In the genomic region with DNA sequence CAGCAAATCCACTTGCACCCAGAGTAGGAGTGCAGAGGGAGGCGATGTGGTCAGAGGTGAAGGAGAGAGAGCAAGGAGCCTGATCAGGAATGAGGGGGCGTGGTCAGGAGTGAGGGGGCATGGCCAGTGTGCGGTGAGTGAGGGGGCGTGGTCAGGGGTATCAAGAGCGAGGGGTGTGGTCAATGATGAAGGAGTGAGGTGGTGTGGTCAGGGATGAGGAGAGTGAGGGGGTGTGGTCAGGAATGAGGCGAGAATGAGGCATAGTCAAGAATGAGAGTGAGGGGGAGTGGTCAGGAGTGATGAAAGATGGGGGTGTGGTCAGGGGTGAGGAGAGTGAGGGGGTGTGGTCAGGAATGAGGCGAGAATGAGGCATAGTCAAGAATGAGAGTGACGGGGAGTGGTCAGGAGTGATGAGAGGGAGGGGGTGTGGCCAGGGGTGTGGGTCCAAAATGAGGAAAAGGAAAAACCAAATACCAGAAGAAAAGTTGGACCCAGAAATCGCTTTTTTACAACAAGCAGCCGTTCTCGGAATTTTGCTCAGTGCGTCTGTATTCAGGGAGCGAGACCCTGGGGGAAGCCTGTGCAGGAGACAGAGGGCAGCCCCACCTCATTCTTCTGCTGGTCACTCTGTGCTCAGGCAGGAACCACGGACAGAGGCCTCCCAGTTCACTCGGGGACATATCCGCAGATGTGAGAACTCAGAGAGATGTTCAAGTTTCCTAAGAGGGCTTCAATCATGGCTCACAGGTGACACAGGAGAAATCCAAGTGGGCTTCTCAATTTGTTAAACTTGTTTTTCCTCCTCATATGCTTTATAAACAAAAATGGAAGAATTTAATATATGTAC, we compare ENCODE assay signal across 8 cellular contexts. TPM values are rescaled to one million over a fixed set of nuclear protein-coding genes. Genes with fewer than 3 reads are reported as not detected.
DNase-seq lines count a peak whose midpoint lies in the region; ATAC-seq and TF ChIP-seq lines count a peak whose summit lies in the region.
"Had no signal": no experiment of that assay in that cellular context is flagged by ENCODE, and none has a peak within 500 bp of the region (broad histone marks: within the 10 kb centered on the region; RNA-seq: fewer than 3 reads in every experiment).

No MANE protein-coding gene starts in this region.

- H3T11ph ChIP-seq in H9 (ENCODE audit: low read length) = no peak overlapping the region

- no peak overlapping the region for H3K18ac ChIP-seq in H9 (ENCODE audit: insufficient read length, low read depth, low read length)

- H3K14ac ChIP-seq in H9 (ENCODE audit: insufficient read depth, low read length) = no peak overlapping the region

- H2BK5ac ChIP-seq in H9 (ENCODE audit: insufficient read length, low read length) = no peak overlapping the region

- no peak overlapping the region for H2AFZ ChIP-seq in H9 (ENCODE audit: low read length)
- no peak overlapping the region for H2AFZ ChIP-seq in fibroblast of lung (ENCODE audit: low read length)

- no peak overlapping the region for H2AK5ac ChIP-seq in H9 (ENCODE audit: insufficient read length, low read length)

- no peak overlapping the region for H2BK12ac ChIP-seq in H9 (ENCODE audit: insufficient read length, low read depth, low read length)

- no peak overlapping the region for H2BK20ac ChIP-seq in H9 (ENCODE audit: low read depth, low read length, poor library complexity, severe bottlenecking)

- H3K27me3 Mint-ChIP-seq in H9 (ENCODE audit: low read depth) (peaks cover 4% of the 10 kb centered on the region; the same call in 1 of the 2 replicates), progenitor cell of endocrine pancreas (peaks cover 8% of the 10 kb centered on the region)
- peaks cover 25 to 28% of the 10 kb centered on the region in 2 donors for H3K27me3 Mint-ChIP-seq in stimulated activated naive B cell treated with anti-CD40 and anti-IgM and Interleukin-4, amounts not matched to agents 10 μg/mL and 1 μg/mL and 100 μg/mL, for 72 hours

- no peak overlapping the region for H3K56ac ChIP-seq in H9 (ENCODE audit: insufficient read length, low read depth, low read length)

- H3K4me1 Mint-ChIP-seq in H9 (peaks cover 7 to 8% of the 10 kb centered on the region in 2 experiments), progenitor cell of endocrine pancreas (ENCODE audit: low read depth) (peaks cover 2% of the 10 kb centered on the region)
- H3K4me1 Mint-ChIP-seq in stimulated activated naive B cell treated with anti-CD40 and anti-IgM and Interleukin-4, amounts not matched to agents 10 μg/mL and 1 μg/mL and 100 μg/mL, for 72 hours = peaks cover 9 to 10% of the 10 kb centered on the region in 2 donors

- no peaks in the 10 kb centered on the region for H4K20me1 ChIP-seq in H9 (ENCODE audit: control insufficient read depth, insufficient read depth, insufficient read length)
- H4K20me1 ChIP-seq in fibroblast of lung (ENCODE audit: control insufficient read depth, extremely low read depth, insufficient read depth, low read length) = no peaks in the 10 kb centered on the region

- no peaks in the 10 kb centered on the region for H3K36me3 ChIP-seq in fibroblast of lung (ENCODE audit: control insufficient read depth, insufficient read depth, low read length)

- H3K4ac ChIP-seq in H9 (ENCODE audit: low read depth, low read length) = no peak overlapping the region

- no peak overlapping the region for H2BK15ac ChIP-seq in H9 (ENCODE audit: low read depth, low read length)

- no peak overlapping the region for H4K5ac ChIP-seq in H9 (ENCODE audit: insufficient read length, low read depth, low read length)

- H3K27ac ChIP-seq in H9 (ENCODE audit: insufficient read length, low read depth, low read length) (no peak overlapping the region), fibroblast of lung (ENCODE audit: insufficient read depth, low read length) (no peak overlapping the region)

- H3K79me2 ChIP-seq in H9 (ENCODE audit: insufficient read depth, low read length) (no peaks in the 10 kb centered on the region), fibroblast of lung (ENCODE audit: control insufficient read depth, insufficient read depth, low read length) (no peaks in the 10 kb centered on the region)

- no peak overlapping the region for H4K8ac ChIP-seq in H9 (replicated peaks; ENCODE audit: insufficient read length, low read depth, low read length)

- peak overlapping the region in 1 of 4 experiments; percentile 12 for H3K4me3 ChIP-seq in fibroblast of lung (replicated peaks in 1 of 4; ENCODE audit: control extremely low read depth in 1 of 4, insufficient read depth in 1 of 4, low read depth in 3 of 4, low read length in 4 of 4)

- no peaks in the 10 kb centered on the region for H3K79me1 ChIP-seq in H9 (ENCODE audit: insufficient read depth, low read depth, low read length, poor library complexity, severe bottlenecking)

- H4K91ac ChIP-seq in H9 (ENCODE audit: insufficient read length, low read depth, low read length) = no peak overlapping the region

- H3K9ac ChIP-seq in H9 (ENCODE audit: extremely low read depth, insufficient read length, low read length) (no peak overlapping the region), fibroblast of lung (ENCODE audit: insufficient read depth, low read length) (no peak overlapping the region)

- H3K4me3 Mint-ChIP-seq in H9 = peak overlapping the region; percentile 68 to 74
- peak overlapping the region; percentile 24 for H3K4me3 Mint-ChIP-seq in progenitor cell of endocrine pancreas (ENCODE audit: low read depth)
- H3K4me3 Mint-ChIP-seq in stimulated activated naive B cell treated with anti-CD40 and anti-IgM and Interleukin-4, amounts not matched to agents 10 μg/mL and 1 μg/mL and 100 μg/mL, for 72 hours = peak overlapping the region in 1 of 2 donors; percentile 48

- H3K23ac ChIP-seq in H9 (ENCODE audit: insufficient read length, low read depth, low read length) = no peak overlapping the region

- DNase-seq in H9 (peak; percentile 95), NCI-H226 (peak; percentile 79), fibroblast of lung (ENCODE audit: low read depth in 2 of 2) (peak; percentile 36 to 76), progenitor cell of endocrine pancreas (ENCODE audit: low spot score, unreplicated experiment) (no peak)
- no peak for DNase-seq in stimulated activated naive B cell treated with anti-CD40 and anti-IgM and Interleukin-4, amounts not matched to agents 10 μg/mL and 1 μg/mL and 100 μg/mL, for 72 hours
- DNase-seq in activated CD8-positive, alpha-beta memory T cell treated with anti-CD3 and anti-CD28 coated beads, Interleukin-2, amount 50 U/mL, for 48 hours = no peak
- DNase-seq: anterior cingulate cortex had no signal

- H3K9me3 ChIP-seq in H9 (ENCODE audit: control insufficient read depth, low read depth, low read length) (peaks cover 28% of the 10 kb centered on the region), fibroblast of lung (ENCODE audit: control insufficient read depth, insufficient read depth, low read depth, low read length) (no peaks in the 10 kb centered on the region)

- H3K36me3 Mint-ChIP-seq in H9 (ENCODE audit: insufficient read depth in 1 of 3, low read depth in 3 of 3) (peaks cover 0 to 8% (median 3%) of the 10 kb centered on the region in 3 experiments; a peak in 4 of 7 replicates), progenitor cell of endocrine pancreas (ENCODE audit: insufficient read depth) (no peaks in the 10 kb centered on the region)
- H3K36me3 Mint-ChIP-seq in stimulated activated naive B cell treated with anti-CD40 and anti-IgM and Interleukin-4, amounts not matched to agents 10 μg/mL and 1 μg/mL and 100 μg/mL, for 72 hours = peaks cover 0 to 3% of the 10 kb centered on the region in 2 donors

- no peaks in the 10 kb centered on the region for H3K23me2 ChIP-seq in H9 (ENCODE audit: insufficient read length, low read depth, low read length, poor library complexity, severe bottlenecking)

- H3K27ac Mint-ChIP-seq in H9 (peak overlapping the region; percentile 81 to 93 (median 82); a peak in 5 of 7 replicates), progenitor cell of endocrine pancreas (no peak overlapping the region)
- H3K27ac Mint-ChIP-seq in stimulated activated naive B cell treated with anti-CD40 and anti-IgM and Interleukin-4, amounts not matched to agents 10 μg/mL and 1 μg/mL and 100 μg/mL, for 72 hours = no peak overlapping the region

- no CpG with 5 or more reads among the region's 16 CpGs for WGBS in H9 (ENCODE audit: extremely low coverage, insufficient read length, low lambda C conversion rate)

- H2BK120ac ChIP-seq in H9 (ENCODE audit: low read depth, low read length, poor library complexity, severe bottlenecking) = no peak overlapping the region

- peaks cover 60 to 78% of the 10 kb centered on the region in 2 experiments for H3K9me3 Mint-ChIP-seq in H9
- peaks cover 18% of the 10 kb centered on the region for H3K9me3 Mint-ChIP-seq in progenitor cell of endocrine pancreas (ENCODE audit: low read depth)
- peaks cover 0 to 4% of the 10 kb centered on the region in 2 donors for H3K9me3 Mint-ChIP-seq in stimulated activated naive B cell treated with anti-CD40 and anti-IgM and Interleukin-4, amounts not matched to agents 10 μg/mL and 1 μg/mL and 100 μg/mL, for 72 hours

- H3K4me1 ChIP-seq in H9 (ENCODE audit: insufficient read depth, low read length) = no peaks in the 10 kb centered on the region
- no peaks in the 10 kb centered on the region for H3K4me1 ChIP-seq in fibroblast of lung (ENCODE audit: control insufficient read depth, extremely low read depth, insufficient read depth, low read length)

- TF ChIP-seq CTCF in H9 (conservative IDR thresholded peaks at IDR 0.05) (no peak), fibroblast of lung (conservative IDR thresholded peaks at IDR 0.05 in 1 of 2, IDR thresholded peaks at IDR 0.05 in 1 of 2; ENCODE audit: low read depth in 1 of 2, low read length in 2 of 2) (no peak), progenitor cell of endocrine pancreas (IDR thresholded peaks at IDR 0.05; ENCODE audit: unreplicated experiment) (no peak)

- no peak for ATAC-seq in HG03378 (IDR thresholded peaks at IDR 0.05; ENCODE audit: unreplicated experiment)
- no peak for ATAC-seq in stimulated activated naive B cell treated with anti-CD40 and anti-IgM and Interleukin-4, amounts not matched to agents 10 μg/mL and 1 μg/mL and 100 μg/mL, for 72 hours (replicated peaks)

- H3K27me3 ChIP-seq in H9 (ENCODE audit: insufficient read depth, low read length) (no peaks in the 10 kb centered on the region), fibroblast of lung (ENCODE audit: control insufficient read depth, insufficient read depth, low read length) (no peaks in the 10 kb centered on the region)

- peak overlapping the region; percentile 56 for H3K4me2 ChIP-seq in H9 (ENCODE audit: insufficient read depth, insufficient read length, low read length)
- H3K4me2 ChIP-seq in fibroblast of lung (ENCODE audit: extremely low read depth, insufficient read depth, low read length) = no peak overlapping the region

RNA-seq across cellular contexts. Expression of gene MAGEA1, which starts 47.5 kb away (rescaled TPM):
- total RNA-seq in H9 (2021) (not detected in 2 replicates), fibroblast of lung (not detected in 2 replicates), progenitor cell of endocrine pancreas (not detected in 2 replicates)
- polyA plus RNA-seq in fibroblast of lung = not detected in 2 replicates
- polyA plus RNA-seq in fibroblast of lung (2012) = not detected in 2 replicates
- polyA minus RNA-seq in fibroblast of lung (ENCODE audit: low replicate concordance) = not detected in 2 replicates

Comparison
In these comparisons a context has a peak if more than half of its experiments do, and no peak if none do; other contexts are left out.
1. DNase-seq: peak in H9 (single experiment), NCI-H226 (single experiment) and fibroblast of lung (2 of 2); none in progenitor cell of endocrine pancreas (single experiment), stimulated activated naive B cell treated with anti-CD40 and anti-IgM and Interleukin-4, amounts not matched to agents 10 μg/mL and 1 μg/mL and 100 μg/mL, for 72 hours (single experiment) and activated CD8-positive, alpha-beta memory T cell treated with anti-CD3 and anti-CD28 coated beads, Interleukin-2, amount 50 U/mL, for 48 hours (single experiment).
2. H3K27ac Mint-ChIP-seq: peak in H9 (3 of 3); none in progenitor cell of endocrine pancreas (single experiment) and stimulated activated naive B cell treated with anti-CD40 and anti-IgM and Interleukin-4, amounts not matched to agents 10 μg/mL and 1 μg/mL and 100 μg/mL, for 72 hours (single experiment).